8 cellular contexts compared by ENCODE assay signal in genomic region chr1:145281037-145281727, GRCh38. TPM values are rescaled to one million over a fixed set of nuclear protein-coding genes. Genes with fewer than 3 reads are reported as not detected.
DNase-seq lines count a peak whose midpoint lies in the region; ATAC-seq and TF ChIP-seq lines count a peak whose summit lies in the region.
"Not testable (repeated sequence)": the region's sequence is repeated elsewhere in the genome, so short reads cannot be mapped to it uniquely, and the experiment has no call there.

No MANE protein-coding gene starts in this region.

- not testable (repeated sequence) for H3K4me2 ChIP-seq in H9 (ENCODE audit: insufficient read depth, insufficient read length, low read length); fibroblast of lung (ENCODE audit: extremely low read depth, insufficient read depth, low read length)
- peak overlapping the region; percentile 60; the same call in 1 of the 2 replicates for H3K4me2 ChIP-seq in MM.1S (ENCODE audit: low read depth, low read length)

- not testable (repeated sequence) for H3K14ac ChIP-seq in H9 (ENCODE audit: insufficient read depth, low read length)

- H3K36me3 Mint-ChIP-seq in H9 (ENCODE audit: insufficient read depth in 1 of 3, low read depth in 3 of 3); nephron (ENCODE audit: low read depth); stimulated activated memory B cell treated with anti-CD40 and anti-IgM and Interleukin-4, amounts not matched to agents 10 μg/mL and 1 μg/mL and 100 μg/mL, for 72 hours: not testable (repeated sequence)

- H2AFZ ChIP-seq in H9 (ENCODE audit: low read length); MM.1S (ENCODE audit: low read length); fibroblast of lung (ENCODE audit: low read length): not testable (repeated sequence)

- H3T11ph ChIP-seq in H9 (ENCODE audit: low read length) = not testable (repeated sequence)

- H3K9me3 ChIP-seq in H9 (ENCODE audit: control insufficient read depth, low read depth, low read length); MM.1S (replicated peaks; ENCODE audit: insufficient read depth, low read length); fibroblast of lung (ENCODE audit: control insufficient read depth, insufficient read depth, low read depth, low read length): not testable (repeated sequence)

- not testable (repeated sequence) for H3K4me1 Mint-ChIP-seq in H9; nephron; stimulated activated memory B cell treated with anti-CD40 and anti-IgM and Interleukin-4, amounts not matched to agents 10 μg/mL and 1 μg/mL and 100 μg/mL, for 72 hours

- ATAC-seq in stimulated activated memory B cell treated with anti-CD40 and anti-IgM and Interleukin-4, amounts not matched to agents 10 μg/mL and 1 μg/mL and 100 μg/mL, for 72 hours = peak; percentile 93

- not testable (repeated sequence) for H2BK5ac ChIP-seq in H9 (ENCODE audit: insufficient read length, low read length)

- H3K23ac ChIP-seq in H9 (ENCODE audit: insufficient read length, low read depth, low read length) = not testable (repeated sequence)

- H3K27ac Mint-ChIP-seq in H9 (peak overlapping the region; percentile 98 to 100 (median 99)), nephron (peak overlapping the region; percentile 98 to 100 (median 100))
- peak overlapping the region; percentile 91 for H3K27ac Mint-ChIP-seq in stimulated activated memory B cell treated with anti-CD40 and anti-IgM and Interleukin-4, amounts not matched to agents 10 μg/mL and 1 μg/mL and 100 μg/mL, for 72 hours

- not testable (repeated sequence) for H2BK120ac ChIP-seq in H9 (ENCODE audit: low read depth, low read length, poor library complexity, severe bottlenecking)

- peak overlapping the region; percentile 61 to 81 for H3K4me3 Mint-ChIP-seq in H9
- peak overlapping the region; percentile 83 to 87 (median 85) for H3K4me3 Mint-ChIP-seq in nephron
- H3K4me3 Mint-ChIP-seq in stimulated activated memory B cell treated with anti-CD40 and anti-IgM and Interleukin-4, amounts not matched to agents 10 μg/mL and 1 μg/mL and 100 μg/mL, for 72 hours = peak overlapping the region; percentile 77

- WGBS in H9 (ENCODE audit: extremely low coverage, insufficient read length, low lambda C conversion rate) = no CpG with 5 or more reads among the region's 34 CpGs

- not testable (repeated sequence) for H3K56ac ChIP-seq in H9 (ENCODE audit: insufficient read length, low read depth, low read length)

- H4K8ac ChIP-seq in H9 (replicated peaks; ENCODE audit: insufficient read length, low read depth, low read length) = not testable (repeated sequence)

- H3K4ac ChIP-seq in H9 (ENCODE audit: low read depth, low read length) = not testable (repeated sequence)

- not testable (repeated sequence) for H3K36me3 ChIP-seq in MM.1S (replicated peaks; ENCODE audit: insufficient read depth, low read length); fibroblast of lung (ENCODE audit: control insufficient read depth, insufficient read depth, low read length)

- H3K9me3 Mint-ChIP-seq in H9; nephron; stimulated activated memory B cell treated with anti-CD40 and anti-IgM and Interleukin-4, amounts not matched to agents 10 μg/mL and 1 μg/mL and 100 μg/mL, for 72 hours: not testable (repeated sequence)

- H3K23me2 ChIP-seq in H9 (ENCODE audit: insufficient read length, low read depth, low read length, poor library complexity, severe bottlenecking) = not testable (repeated sequence)

- H2BK15ac ChIP-seq in H9 (ENCODE audit: low read depth, low read length) = not testable (repeated sequence)

- H3K79me2 ChIP-seq in H9 (ENCODE audit: insufficient read depth, low read length); MM.1S (ENCODE audit: low read length); fibroblast of lung (ENCODE audit: control insufficient read depth, insufficient read depth, low read length): not testable (repeated sequence)

- H4K20me1 ChIP-seq in H9 (ENCODE audit: control insufficient read depth, insufficient read depth, insufficient read length); MM.1S (ENCODE audit: insufficient read depth, low read length); fibroblast of lung (ENCODE audit: control insufficient read depth, extremely low read depth, insufficient read depth, low read length): not testable (repeated sequence)

- H3K9me2 ChIP-seq in MM.1S (replicated peaks; ENCODE audit: insufficient read depth, low read length) = not testable (repeated sequence)

- not testable (repeated sequence) for H2AK5ac ChIP-seq in H9 (ENCODE audit: insufficient read length, low read length)

- not testable (repeated sequence) for H4K5ac ChIP-seq in H9 (ENCODE audit: insufficient read length, low read depth, low read length)

- not testable (repeated sequence) for H3F3A ChIP-seq in MM.1S (ENCODE audit: insufficient read depth, low read length)

- H3K18ac ChIP-seq in H9 (ENCODE audit: insufficient read length, low read depth, low read length) = not testable (repeated sequence)

- not testable (repeated sequence) for H4K91ac ChIP-seq in H9 (ENCODE audit: insufficient read length, low read depth, low read length)

- not testable (repeated sequence) for H3K27me3 Mint-ChIP-seq in H9 (ENCODE audit: low read depth); nephron (ENCODE audit: low read depth); stimulated activated memory B cell treated with anti-CD40 and anti-IgM and Interleukin-4, amounts not matched to agents 10 μg/mL and 1 μg/mL and 100 μg/mL, for 72 hours

- H2BK20ac ChIP-seq in H9 (ENCODE audit: low read depth, low read length, poor library complexity, severe bottlenecking) = not testable (repeated sequence)

- DNase-seq in ELR (ENCODE audit: low read depth) (peak; percentile 98), H9 (peak; percentile 95), MM.1S (peak; percentile 98), RPMI8226 (peak; percentile 90), fibroblast of lung (ENCODE audit: low read depth in 2 of 2) (peak; percentile 98)
- DNase-seq in activated T-helper 1 cell treated with anti-CD3 and anti-CD28 coated beads, Interleukin-2, amount 50 U/mL, for 16 hours (ENCODE audit: low read depth in 1 of 2, low spot score in 1 of 2) = peak; percentile 53 to 75

- H3K4me3 ChIP-seq in MM.1S (ENCODE audit: low read length) = peak overlapping the region; percentile 50; the same call in 1 of the 2 replicates
- peak overlapping the region in 2 of 4 experiments; percentile 57 to 60 for H3K4me3 ChIP-seq in fibroblast of lung (replicated peaks in 1 of 4; ENCODE audit: control extremely low read depth in 1 of 4, insufficient read depth in 1 of 4, low read depth in 3 of 4, low read length in 4 of 4)

- H3K9ac ChIP-seq in H9 (ENCODE audit: extremely low read depth, insufficient read length, low read length); fibroblast of lung (ENCODE audit: insufficient read depth, low read length): not testable (repeated sequence)
- H3K9ac ChIP-seq in MM.1S (ENCODE audit: low read length) = peak overlapping the region; percentile 63; the same call in 1 of the 2 replicates

- not testable (repeated sequence) for H2BK12ac ChIP-seq in H9 (ENCODE audit: insufficient read length, low read depth, low read length)

- not testable (repeated sequence) for TF ChIP-seq CTCF in H9 (conservative IDR thresholded peaks at IDR 0.05); MM.1S (IDR thresholded peaks at IDR 0.05; ENCODE audit: low read length); fibroblast of lung (conservative IDR thresholded peaks at IDR 0.05 in 1 of 2, IDR thresholded peaks at IDR 0.05 in 1 of 2; ENCODE audit: low read depth in 1 of 2, low read length in 2 of 2); nephron (IDR thresholded peaks at IDR 0.05; ENCODE audit: unreplicated experiment in 3 of 3)

- H3K27ac ChIP-seq in H9 (ENCODE audit: insufficient read length, low read depth, low read length) (peak overlapping the region; percentile 69), MM.1S (ENCODE audit: low read length) (peak overlapping the region; percentile 89)
- H3K27ac ChIP-seq in fibroblast of lung (ENCODE audit: insufficient read depth, low read length) = not testable (repeated sequence)

- H3K27me3 ChIP-seq in H9 (ENCODE audit: insufficient read depth, low read length); MM.1S (replicated peaks; ENCODE audit: insufficient read depth, low read length); fibroblast of lung (ENCODE audit: control insufficient read depth, insufficient read depth, low read length): not testable (repeated sequence)

- H3K4me1 ChIP-seq in H9 (ENCODE audit: insufficient read depth, low read length); MM.1S (ENCODE audit: low read length); fibroblast of lung (ENCODE audit: control insufficient read depth, extremely low read depth, insufficient read depth, low read length): not testable (repeated sequence)

- H3K79me1 ChIP-seq in H9 (ENCODE audit: insufficient read depth, low read depth, low read length, poor library complexity, severe bottlenecking) = not testable (repeated sequence)

RNA-seq across cellular contexts. Expression of gene PPIAL4D, which starts 39.2 kb away (rescaled TPM):
- total RNA-seq in H9 (2021) (not detected in 2 replicates), fibroblast of lung (not detected in 2 replicates)
- not detected in 2 replicates for polyA plus RNA-seq in fibroblast of lung
- not detected in 2 replicates for polyA plus RNA-seq in fibroblast of lung (2012)
- not detected in 2 replicates for polyA minus RNA-seq in fibroblast of lung (ENCODE audit: low replicate concordance)
